1 cellular context compared by ENCODE assay signal in genomic region chr22:50314455-50315288, GRCh38.
TF ChIP-seq lines count a peak whose summit lies in the region.

No MANE protein-coding gene starts in this region.

TF ChIP-seq in SK-N-SH treated with all-trans-retinoic acid at 6 μM for 48 hours, 23 proteins besides CTCF, POLR2A, EP300 and RAD21 (continued from another document):
- no peak for TF ChIP-seq PATZ1 (CRISPR knock-in tag; IDR thresholded peaks at IDR 0.05; ENCODE audit: borderline replicate concordance)
- no peak for TF ChIP-seq TCF4 (CRISPR knock-in tag; IDR thresholded peaks at IDR 0.05; ENCODE audit: borderline replicate concordance)
- no peak for TF ChIP-seq TOX (CRISPR knock-in tag; IDR thresholded peaks at IDR 0.05; ENCODE audit: borderline replicate concordance)
- TF ChIP-seq ZFP30 (CRISPR knock-in tag; IDR thresholded peaks at IDR 0.05), result no peak
- no peak for TF ChIP-seq BACH2 (CRISPR knock-in tag; IDR thresholded peaks at IDR 0.05; ENCODE audit: borderline replicate concordance)
- TF ChIP-seq CSRNP3 (CRISPR knock-in tag; IDR thresholded peaks at IDR 0.05), result no peak
